In the genomic region with DNA sequence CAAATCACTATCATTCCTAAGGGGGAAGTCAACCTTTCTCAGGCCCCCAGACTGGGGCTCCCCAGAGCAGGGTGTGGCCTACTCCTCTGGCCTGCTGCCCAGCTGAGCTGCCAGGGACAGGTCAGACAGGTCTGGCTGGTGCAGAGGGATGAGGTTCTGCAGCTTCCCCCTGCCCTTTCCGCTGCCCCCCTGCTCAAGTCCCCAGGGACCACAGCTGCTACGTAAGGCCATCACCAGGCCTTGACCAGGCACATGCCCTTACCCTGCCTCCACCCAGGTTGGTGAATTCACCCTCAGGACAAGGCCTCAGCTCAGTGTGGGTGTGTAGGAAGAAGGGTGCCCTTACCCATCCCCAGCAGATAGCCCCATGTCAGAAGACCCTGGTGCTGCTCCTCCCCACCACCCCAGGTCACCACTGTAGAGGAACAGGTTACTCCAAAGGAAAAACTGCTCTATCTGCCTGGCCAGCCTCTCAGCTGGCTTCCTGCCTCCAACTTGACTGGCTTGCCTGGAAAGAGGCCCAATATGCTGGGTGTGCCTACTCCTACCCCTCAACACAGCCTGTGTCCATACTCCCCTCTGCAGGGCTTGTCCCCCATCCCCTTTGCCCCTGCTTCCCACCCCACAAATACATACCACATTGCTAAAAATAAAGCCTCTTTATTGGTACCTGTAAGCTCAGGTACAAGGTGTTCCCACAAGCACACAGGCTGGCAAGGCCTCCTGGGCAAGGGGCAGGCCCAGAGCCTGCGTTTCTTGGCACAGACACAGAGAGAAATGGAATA, we compare ENCODE assay signal across 9 cellular contexts. TPM values are rescaled to one million over a fixed set of nuclear protein-coding genes. Genes with fewer than 3 reads are reported as not detected.
DNase-seq lines count a peak whose midpoint lies in the region; ATAC-seq, FAIRE-seq and TF ChIP-seq lines count a peak whose summit lies in the region.
"Had no signal": no experiment of that assay in that cellular context is flagged by ENCODE, and none has a peak within 500 bp of the region (broad histone marks: within the 10 kb centered on the region; RNA-seq: fewer than 3 reads in every experiment).

No MANE protein-coding gene starts in this region.

- H3K27me3 ChIP-seq in GM12878 (replicated peaks in 1 of 2; ENCODE audit: control insufficient read depth in 2 of 2, insufficient read depth in 2 of 2, low read length in 1 of 2) (no peaks in the 10 kb centered on the region), right lobe of liver (no peaks in the 10 kb centered on the region)

- peaks cover 5% of the 10 kb centered on the region for H3K4me1 ChIP-seq in GM12878 (ENCODE audit: control insufficient read depth, insufficient read depth, low read length)
- H3K4me1 ChIP-seq in right lobe of liver: peaks cover 0 to 30% (median 14%) of the 10 kb centered on the region in 4 donors

- H3K4me2 ChIP-seq in GM12878 (ENCODE audit: control insufficient read depth, insufficient read depth): no peak overlapping the region

- peak; percentile 39 for ATAC-seq in GM12878
- peak; percentile 9 to 35 (median 19) for ATAC-seq in right lobe of liver
- ATAC-seq in HG02870 (IDR thresholded peaks at IDR 0.05; ENCODE audit: unreplicated experiment): no peak
- no peak for ATAC-seq in HG02981 (IDR thresholded peaks at IDR 0.05; ENCODE audit: unreplicated experiment)

- SMC1A ChIA-PET in GM12878 (lab: Charles Lee; ENCODE audit: uncharacterized antibody, unreplicated experiment): interaction anchor here (1.1 kb wide), 1 partner anchor 20 kb away, joined by 3 read pairs; no protein-coding TSS in a partner anchor

- H4K20me1 ChIP-seq in GM12878 (ENCODE audit: control insufficient read depth, insufficient read depth): no peaks in the 10 kb centered on the region; the same call in 1 of the 2 replicates

- H3K27ac ChIP-seq in GM12878 (ENCODE audit: control insufficient read depth, insufficient read depth) (no peak overlapping the region), right lobe of liver (peak overlapping the region in 1 of 3 donors; percentile 18)
- H3K27ac ChIP-seq: SK-N-MC had no signal

- TF ChIP-seq CTCF in GM12878 (IDR thresholded peaks at IDR 0.05 in 2 of 3, conservative IDR thresholded peaks at IDR 0.05 in 1 of 3; ENCODE audit: control insufficient read depth in 2 of 3, extremely low read depth in 1 of 3, insufficient read depth in 1 of 3, low read depth in 3 of 3, low read length in 3 of 3): no peak
- no peak for TF ChIP-seq CTCF in right lobe of liver (IDR thresholded peaks at IDR 0.05)

- WGBS in GM12878 (ENCODE audit: insufficient coverage, insufficient replicate concordance, low lambda C conversion rate, missing lambda C conversion rate): 72% methylated on average over 3 of the region's 3 CpGs
- WGBS in right lobe of liver (ENCODE audit: insufficient coverage, low coverage, low lambda C conversion rate, missing lambda C conversion rate): 33% methylated on average over 1 of the region's 3 CpGs

- intact Hi-C loops in activated CD4-positive, alpha-beta memory T cell treated with anti-CD3 and anti-CD28 coated beads for 36 hours (cut with micrococcal nuclease): no loop called here
- intact Hi-C loops in GM12878 (cut with micrococcal nuclease; ENCODE audit: unreplicated experiment): no loop called here
- intact Hi-C loops in right lobe of liver (cut with DNase I): no loop called here

- TF ChIP-seq EP300 in GM12878 (IDR thresholded peaks at IDR 0.05; ENCODE audit: borderline replicate concordance in 1 of 2, control insufficient read depth in 1 of 2, low read depth in 2 of 2, low read length in 2 of 2): no peak

- in situ Hi-C loops in GM12878 (cut with MboI): no loop called here

- no peak overlapping the region for H3K4me3 Mint-ChIP-seq in activated CD4-positive, alpha-beta memory T cell treated with anti-CD3 and anti-CD28 coated beads, Interleukin-2, amount 10 ng/mL, durations not matched to agents 7 days and 5 days
- no peak overlapping the region for H3K4me3 Mint-ChIP-seq in activated CD4-positive, alpha-beta memory T cell treated with anti-CD3 and anti-CD28 coated beads for 36 hours

- TF ChIP-seq RAD21 in GM12878 (IDR thresholded peaks at IDR 0.05; ENCODE audit: insufficient read depth, low read depth, low read length): no peak

- BruUV-seq in GM12878 (replicated peaks; lab: Mats Ljungman, UMichigan): no TSS peak

- peaks cover 17 to 30% of the 10 kb centered on the region in 2 experiments for H3K36me3 ChIP-seq in GM12878 (ENCODE audit: control insufficient read depth in 2 of 2, insufficient read depth in 2 of 2, low read length in 1 of 2)
- H3K36me3 ChIP-seq in right lobe of liver: peaks cover 26 to 47% (median 36%) of the 10 kb centered on the region in 4 donors

- CTCF ChIA-PET in activated CD4-positive, alpha-beta memory T cell treated with anti-CD3 and anti-CD28 coated beads, Interleukin-2, amount 10 ng/mL, durations not matched to agents 7 days and 5 days (lab: Charles Lee): no interaction called here
- CTCF ChIA-PET in activated CD4-positive, alpha-beta memory T cell treated with anti-CD3 and anti-CD28 coated beads for 36 hours (lab: Charles Lee): interaction anchor here (2.7 kb wide), 1 partner anchor 147 kb away, joined by 7 read pairs; no protein-coding TSS in a partner anchor
- CTCF ChIA-PET in GM12878 (lab: Yijun Ruan, JAX): no interaction called here

- TF ChIP-seq POLR2A in GM12878 (IDR thresholded peaks at IDR 0.05; ENCODE audit: low read depth, low read length) (peak; percentile 71), right lobe of liver (IDR thresholded peaks at IDR 0.05) (peak; percentile 43)

- H3K79me2 ChIP-seq in GM12878 (ENCODE audit: control insufficient read depth, insufficient read depth, low read length): peaks cover 19% of the 10 kb centered on the region

- POLR2A ChIA-PET in activated CD4-positive, alpha-beta memory T cell treated with anti-CD3 and anti-CD28 coated beads, Interleukin-2, amount 10 ng/mL, durations not matched to agents 7 days and 5 days (lab: Charles Lee): interaction anchor here (1.4 to 2.4 kb wide), 4 partner anchors 10 to 33 kb away, joined by 4 to 9 read pairs (median 6); a partner anchor contains a TSS
- POLR2A ChIA-PET in activated CD4-positive, alpha-beta memory T cell treated with anti-CD3 and anti-CD28 coated beads for 36 hours (lab: Charles Lee): interaction anchor here (1.4 kb wide), 1 partner anchor 14 kb away, joined by 3 read pairs; no protein-coding TSS in a partner anchor
- POLR2A ChIA-PET in GM12878 (lab: Charles Lee): interaction anchor here (0.6 to 0.7 kb wide), 3 partner anchors 33 to 86 kb away, joined by 3 read pairs; no protein-coding TSS in a partner anchor

- peaks cover 36% of the 10 kb centered on the region for H3K4me1 Mint-ChIP-seq in activated CD4-positive, alpha-beta memory T cell treated with anti-CD3 and anti-CD28 coated beads, Interleukin-2, amount 10 ng/mL, durations not matched to agents 7 days and 5 days
- H3K4me1 Mint-ChIP-seq in activated CD4-positive, alpha-beta memory T cell treated with anti-CD3 and anti-CD28 coated beads for 36 hours (ENCODE audit: low read depth): peaks cover 59% of the 10 kb centered on the region

- H2AFZ ChIP-seq in GM12878 (ENCODE audit: control insufficient read depth, low read depth, low read length): no peak overlapping the region

- no peaks in the 10 kb centered on the region for H3K9me3 ChIP-seq in GM12878 (replicated peaks; ENCODE audit: control insufficient read depth, insufficient read depth, low read length)
- H3K9me3 ChIP-seq in right lobe of liver: no peaks in the 10 kb centered on the region

- peak; percentile 0 for DNase-seq in activated CD4-positive, alpha-beta memory T cell treated with anti-CD3 and anti-CD28 coated beads, Interleukin-2, amount 10 ng/mL, durations not matched to agents 7 days and 5 days
- no peak for DNase-seq in activated CD4-positive, alpha-beta memory T cell treated with anti-CD3 and anti-CD28 coated beads for 36 hours
- DNase-seq in GM12878 (ENCODE audit: low read depth, low spot score) (no peak), right lobe of liver (peak; percentile 66 to 76 (median 66)), ureter (ENCODE audit: low spot score) (peak; percentile 91), anterior cingulate cortex (lab: John Stamatoyannopoulos, UW) (no peak)

- RAD21 ChIA-PET in GM12878 (lab: Charles Lee; ENCODE audit: unreplicated experiment): interaction anchor here (0.6 kb wide), 1 partner anchor 48 kb away, joined by 3 read pairs; no protein-coding TSS in a partner anchor

- no peak for FAIRE-seq in GM12878 (lab: Jason Lieb, UNC)

- no peak overlapping the region for H3K27ac Mint-ChIP-seq in activated CD4-positive, alpha-beta memory T cell treated with anti-CD3 and anti-CD28 coated beads, Interleukin-2, amount 10 ng/mL, durations not matched to agents 7 days and 5 days
- H3K27ac Mint-ChIP-seq in activated CD4-positive, alpha-beta memory T cell treated with anti-CD3 and anti-CD28 coated beads for 36 hours: no peak overlapping the region

- H3K9ac ChIP-seq in GM12878 (ENCODE audit: control insufficient read depth, insufficient read depth, low read length): no peak overlapping the region

- no peaks in the 10 kb centered on the region for H3K27me3 Mint-ChIP-seq in activated CD4-positive, alpha-beta memory T cell treated with anti-CD3 and anti-CD28 coated beads, Interleukin-2, amount 10 ng/mL, durations not matched to agents 7 days and 5 days
- H3K27me3 Mint-ChIP-seq in activated CD4-positive, alpha-beta memory T cell treated with anti-CD3 and anti-CD28 coated beads for 36 hours: no peaks in the 10 kb centered on the region

- no peaks in the 10 kb centered on the region for H3K9me3 Mint-ChIP-seq in activated CD4-positive, alpha-beta memory T cell treated with anti-CD3 and anti-CD28 coated beads, Interleukin-2, amount 10 ng/mL, durations not matched to agents 7 days and 5 days
- H3K9me3 Mint-ChIP-seq in activated CD4-positive, alpha-beta memory T cell treated with anti-CD3 and anti-CD28 coated beads for 36 hours: no peaks in the 10 kb centered on the region

- peaks cover 67% of the 10 kb centered on the region for H3K36me3 Mint-ChIP-seq in activated CD4-positive, alpha-beta memory T cell treated with anti-CD3 and anti-CD28 coated beads, Interleukin-2, amount 10 ng/mL, durations not matched to agents 7 days and 5 days (ENCODE audit: low read depth)
- peaks cover 53% of the 10 kb centered on the region for H3K36me3 Mint-ChIP-seq in activated CD4-positive, alpha-beta memory T cell treated with anti-CD3 and anti-CD28 coated beads for 36 hours

- no peak overlapping the region for H3K4me3 ChIP-seq in GM12878
- no peak overlapping the region for H3K4me3 ChIP-seq in right lobe of liver
- H3K4me3 ChIP-seq: SK-N-MC had no signal

RNA-seq across cellular contexts. Expression of a gene that starts 12.0 kb away (rescaled TPM):
- 10 to 100 TPM; 32.5 to 33.2 TPM for total RNA-seq in activated CD4-positive, alpha-beta memory T cell treated with anti-CD3 and anti-CD28 coated beads, Interleukin-2, amount 10 ng/mL, durations not matched to agents 7 days and 5 days
- 10 to 100 TPM; 63.0 to 66.2 TPM for total RNA-seq in activated CD4-positive, alpha-beta memory T cell treated with anti-CD3 and anti-CD28 coated beads for 36 hours
- total RNA-seq in GM12878 (2013; cell fraction: nucleolus; rRNA removed): 19.2 and 23.9 TPM in 2 replicates
- total RNA-seq in GM12878 (2014; rRNA removed) (14.2 TPM in 2 replicates), GM12878 (2014; rRNA removed; fragmentation: Illumina TruSeq; extraction: Trizol) (6.4 and 6.7 TPM in 2 replicates), GM12878 (2021) (12.0 and 12.1 TPM in 2 replicates), right lobe of liver (10 to 100 TPM in 5 of 6 experiments, 1 to 10 TPM in 1; 6.7 to 43.4 (median 17.4) TPM), ureter (32.1 TPM)
- polyA plus RNA-seq in GM12878 (2011; ENCODE audit: low read depth): 7.8 TPM
- polyA plus RNA-seq in GM12878 (2011; rRNA removed) (5.9 and 11.1 TPM in 2 replicates), GM12878 (2014; fragmentation: Illumina TruSeq; extraction: Trizol) (3.0 and 7.3 TPM in 2 replicates), GM12878 (2014; fragmentation: Nextera tagmentation; extraction: Ambion mirVana) (under 1 TPM; 0.32 to 0.77 TPM), GM12878 (2014; rRNA removed) (9.3 TPM in 2 replicates), GM12878 (2016; fragmentation: Nextera tagmentation; extraction: Ambion mirVana) (1 to 10 TPM; 4.9 to 7.0 TPM)
- polyA plus RNA-seq in GM12878 (2011; cell fraction: cytosol; rRNA removed): 15.2 and 18.9 TPM in 2 replicates
- 18.3 and 26.2 TPM in 2 replicates for polyA plus RNA-seq in GM12878 (2011; cell fraction: nucleus; rRNA removed)
- 17.7 and 20.8 TPM in 2 replicates for polyA plus RNA-seq in GM12878 (2012)
- 17.1 and 27.4 TPM in 2 replicates for polyA minus RNA-seq in GM12878 (2011; rRNA and poly(A)+ RNA removed)
- polyA minus RNA-seq in GM12878 (2011; cell fraction: cytosol; rRNA and poly(A)+ RNA removed): 6.5 and 11.8 TPM in 2 replicates
- 16.4 and 17.9 TPM in 2 replicates for polyA minus RNA-seq in GM12878 (2011; cell fraction: nucleus; rRNA and poly(A)+ RNA removed)

RNA-seq across cellular contexts. Expression of a gene that starts 33.9 kb away (rescaled TPM):
- 10 to 100 TPM; 11.2 to 12.1 TPM for total RNA-seq in activated CD4-positive, alpha-beta memory T cell treated with anti-CD3 and anti-CD28 coated beads, Interleukin-2, amount 10 ng/mL, durations not matched to agents 7 days and 5 days
- total RNA-seq in activated CD4-positive, alpha-beta memory T cell treated with anti-CD3 and anti-CD28 coated beads for 36 hours: 1 to 10 TPM; 1.7 to 1.8 TPM
- total RNA-seq in GM12878 (2013; cell fraction: nucleolus; rRNA removed): 10.3 and 13.6 TPM in 2 replicates
- 0.93 and 2.2 TPM in 2 replicates for total RNA-seq in GM12878 (2014; rRNA removed)
- 0.67 and 1.1 TPM in 2 replicates for total RNA-seq in GM12878 (2014; rRNA removed; fragmentation: Illumina TruSeq; extraction: Trizol)
- 2.6 and 2.7 TPM in 2 replicates for total RNA-seq in GM12878 (2021)
- polyA plus RNA-seq in GM12878 (2011; ENCODE audit: low read depth): 2.2 TPM
- polyA plus RNA-seq in GM12878 (2011; rRNA removed): 1.1 and 1.2 TPM in 2 replicates
- polyA plus RNA-seq in GM12878 (2011; cell fraction: cytosol; rRNA removed): 0.69 and 1.0 TPM in 2 replicates
- polyA plus RNA-seq in GM12878 (2011; cell fraction: nucleus; rRNA removed): 7.0 and 7.7 TPM in 2 replicates
- polyA plus RNA-seq in GM12878 (2012): 2.8 and 3.8 TPM in 2 replicates
- polyA plus RNA-seq in GM12878 (2014; fragmentation: Illumina TruSeq; extraction: Trizol): 1.6 and 2.1 TPM in 2 replicates
- under 1 TPM; 0.62 to 0.68 TPM for polyA plus RNA-seq in GM12878 (2014; fragmentation: Nextera tagmentation; extraction: Ambion mirVana)
- 3.2 and 3.8 TPM in 2 replicates for polyA plus RNA-seq in GM12878 (2014; rRNA removed)
- 1 to 10 TPM; 1.0 to 1.2 TPM for polyA plus RNA-seq in GM12878 (2016; fragmentation: Nextera tagmentation; extraction: Ambion mirVana)
- polyA minus RNA-seq in GM12878 (2011; rRNA and poly(A)+ RNA removed): 1.1 and 2.0 TPM in 2 replicates
- not detected in 2 replicates for polyA minus RNA-seq in GM12878 (2011; cell fraction: cytosol; rRNA and poly(A)+ RNA removed)
- polyA minus RNA-seq in GM12878 (2011; cell fraction: nucleus; rRNA and poly(A)+ RNA removed): 2.0 and 2.4 TPM in 2 replicates
- total RNA-seq in right lobe of liver: 1 to 10 TPM; 1.4 to 3.5 (median 2.5) TPM
- 19.7 TPM for total RNA-seq in ureter

RNA-seq across cellular contexts. Expression of a gene that starts 34.0 kb away (rescaled TPM):
- total RNA-seq in activated CD4-positive, alpha-beta memory T cell treated with anti-CD3 and anti-CD28 coated beads, Interleukin-2, amount 10 ng/mL, durations not matched to agents 7 days and 5 days: 10 to 100 TPM; 52.0 to 53.1 TPM
- total RNA-seq in activated CD4-positive, alpha-beta memory T cell treated with anti-CD3 and anti-CD28 coated beads for 36 hours: 10 to 100 TPM; 32.7 to 34.1 TPM
- 58.3 and 75.7 TPM in 2 replicates for total RNA-seq in GM12878 (2013; cell fraction: nucleolus; rRNA removed)
- total RNA-seq in GM12878 (2014; rRNA removed) (27.6 and 28.0 TPM in 2 replicates), GM12878 (2014; rRNA removed; fragmentation: Illumina TruSeq; extraction: Trizol) (16.7 and 16.8 TPM in 2 replicates), GM12878 (2021) (29.3 and 32.9 TPM in 2 replicates), right lobe of liver (10 to 100 TPM; 27.8 to 35.5 (median 33.1) TPM), ureter (92.2 TPM)
- polyA plus RNA-seq in GM12878 (2011; ENCODE audit: low read depth): 21.6 TPM
- polyA plus RNA-seq in GM12878 (2011; rRNA removed) (20.6 and 28.8 TPM in 2 replicates), GM12878 (2014; fragmentation: Illumina TruSeq; extraction: Trizol) (23.2 and 25.1 TPM in 2 replicates), GM12878 (2014; fragmentation: Nextera tagmentation; extraction: Ambion mirVana) (1 to 10 TPM; 3.6 to 5.0 TPM), GM12878 (2014; rRNA removed) (32.7 and 35.1 TPM in 2 replicates), GM12878 (2016; fragmentation: Nextera tagmentation; extraction: Ambion mirVana) (10 to 100 TPM; 18.0 to 23.2 TPM)
- polyA plus RNA-seq in GM12878 (2011; cell fraction: cytosol; rRNA removed): 25.5 and 35.6 TPM in 2 replicates
- polyA plus RNA-seq in GM12878 (2011; cell fraction: nucleus; rRNA removed): 131 and 134 TPM in 2 replicates
- polyA plus RNA-seq in GM12878 (2012): 19.5 and 23.4 TPM in 2 replicates
- 17.7 and 29.2 TPM in 2 replicates for polyA minus RNA-seq in GM12878 (2011; rRNA and poly(A)+ RNA removed)
- polyA minus RNA-seq in GM12878 (2011; cell fraction: cytosol; rRNA and poly(A)+ RNA removed): 8.6 and 9.8 TPM in 2 replicates
- 36.4 and 47.1 TPM in 2 replicates for polyA minus RNA-seq in GM12878 (2011; cell fraction: nucleus; rRNA and poly(A)+ RNA removed)

RNA-seq across cellular contexts. Expression of a gene that starts 51.0 kb away (rescaled TPM):
- under 1 TPM; 0.03 to 0.05 TPM for total RNA-seq in activated CD4-positive, alpha-beta memory T cell treated with anti-CD3 and anti-CD28 coated beads, Interleukin-2, amount 10 ng/mL, durations not matched to agents 7 days and 5 days
- 1 to 10 TPM; 1.3 to 1.6 TPM for total RNA-seq in activated CD4-positive, alpha-beta memory T cell treated with anti-CD3 and anti-CD28 coated beads for 36 hours
- 0.12 TPM in 1 of 2 replicates, not detected in the other for total RNA-seq in GM12878 (2013; cell fraction: nucleolus; rRNA removed)
- total RNA-seq in GM12878 (2014; rRNA removed) (0.16 and 0.17 TPM in 2 replicates), GM12878 (2014; rRNA removed; fragmentation: Illumina TruSeq; extraction: Trizol) (0.18 and 0.23 TPM in 2 replicates), GM12878 (2021) (0.38 and 0.40 TPM in 2 replicates), right lobe of liver (under 1 TPM in 5 of 6 experiments, not detected in 1; 0.05 to 0.43 (median 0.07) TPM), ureter (0.13 TPM)
- 0.16 TPM for polyA plus RNA-seq in GM12878 (2011; ENCODE audit: low read depth)
- polyA plus RNA-seq in GM12878 (2011; rRNA removed) (0.01 and 0.03 TPM in 2 replicates), GM12878 (2014; fragmentation: Illumina TruSeq; extraction: Trizol) (0.14 and 0.24 TPM in 2 replicates), GM12878 (2014; fragmentation: Nextera tagmentation; extraction: Ambion mirVana) (under 1 TPM in 1 of 2 experiments, not detected in 1; 0.05 TPM), GM12878 (2014; rRNA removed) (0.08 and 0.27 TPM in 2 replicates), GM12878 (2016; fragmentation: Nextera tagmentation; extraction: Ambion mirVana) (under 1 TPM; 0.04 to 0.05 TPM)
- polyA plus RNA-seq in GM12878 (2011; cell fraction: cytosol; rRNA removed): 0.03 and 0.08 TPM in 2 replicates
- 0.30 and 0.37 TPM in 2 replicates for polyA plus RNA-seq in GM12878 (2011; cell fraction: nucleus; rRNA removed)
- 0.20 and 0.28 TPM in 2 replicates for polyA plus RNA-seq in GM12878 (2012)
- 0.07 and 0.21 TPM in 2 replicates for polyA minus RNA-seq in GM12878 (2011; rRNA and poly(A)+ RNA removed)
- not detected in 2 replicates for polyA minus RNA-seq in GM12878 (2011; cell fraction: cytosol; rRNA and poly(A)+ RNA removed)
- 0.12 and 0.29 TPM in 2 replicates for polyA minus RNA-seq in GM12878 (2011; cell fraction: nucleus; rRNA and poly(A)+ RNA removed)

Comparison
In these comparisons a context has a peak if more than half of its experiments do, and no peak if none do; other contexts are left out.
1. DNase-seq: peak in activated CD4-positive, alpha-beta memory T cell treated with anti-CD3 and anti-CD28 coated beads, Interleukin-2, amount 10 ng/mL, durations not matched to agents 7 days and 5 days (single experiment), right lobe of liver (3 of 3) and ureter (single experiment); none in activated CD4-positive, alpha-beta memory T cell treated with anti-CD3 and anti-CD28 coated beads for 36 hours (single experiment), GM12878 (single experiment) and anterior cingulate cortex (0 of 58).
2. ATAC-seq: peak in GM12878 (single experiment) and right lobe of liver (4 of 4); none in HG02870 (single experiment) and HG02981 (single experiment).